In the genomic region with DNA sequence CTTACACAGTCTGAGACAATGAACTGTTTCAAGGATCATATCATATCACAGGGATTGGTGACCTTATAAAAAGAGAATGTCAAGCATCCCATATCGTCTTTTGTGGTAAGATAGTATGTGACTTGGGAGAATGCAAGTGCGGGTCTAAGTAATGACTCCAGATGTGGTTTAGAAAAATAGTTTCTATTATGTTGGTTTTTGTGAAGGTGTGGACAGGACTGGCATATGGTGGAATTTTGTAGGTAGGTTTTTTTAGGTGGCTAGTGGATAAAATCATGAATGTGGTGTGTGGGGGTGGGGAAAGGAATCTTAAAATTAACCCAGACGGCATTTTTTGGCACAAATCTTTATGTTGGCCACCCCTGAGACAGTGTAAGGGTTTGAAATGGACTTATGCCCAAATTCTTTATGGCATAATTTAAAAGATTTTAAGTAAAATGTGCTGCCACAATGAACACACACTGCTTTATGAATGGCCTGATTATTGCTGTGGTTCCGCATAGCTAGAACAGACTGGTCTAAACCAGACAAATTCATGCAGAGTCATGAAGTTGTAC, we compare ENCODE assay signal across 15 cellular contexts.
DNase-seq lines count a peak whose midpoint lies in the region; ATAC-seq, FAIRE-seq and TF ChIP-seq lines count a peak whose summit lies in the region.
"Had no signal": no experiment of that assay in that cellular context is flagged by ENCODE, and none has a peak within 500 bp of the region (broad histone marks: within the 10 kb centered on the region; RNA-seq: fewer than 3 reads in every experiment).

No MANE protein-coding gene starts in this region.

- ATAC-seq in HG03095 (IDR thresholded peaks at IDR 0.05; ENCODE audit: unreplicated experiment) = no peak
- ATAC-seq: activated CD8-positive, alpha-beta memory T cell treated with anti-CD3 and anti-CD28 coated beads, Interleukin-2, amount 10 ng/mL, durations not matched to agents 7 days and 5 days; K562 had no signal

- no peaks in the 10 kb centered on the region for H4K20me1 ChIP-seq in mammary epithelial cell (ENCODE audit: insufficient read depth, low read length)

- peak overlapping the region; percentile 58 for H3K4me2 ChIP-seq in mammary epithelial cell (ENCODE audit: insufficient read depth, low read depth, low read length)

- TF ChIP-seq POLR2A in breast epithelium (IDR thresholded peaks at IDR 0.05) = no peak

- H3K27me3 ChIP-seq in mammary epithelial cell (ENCODE audit: insufficient read depth, low read length) = no peaks in the 10 kb centered on the region
- no peaks in the 10 kb centered on the region for H3K27me3 ChIP-seq in breast epithelium
- no peaks in the 10 kb centered on the region for H3K27me3 ChIP-seq in adipocyte (replicated peaks; ENCODE audit: control insufficient read depth, insufficient read depth, low read length)
- H3K27me3 ChIP-seq: tibial nerve had no signal

- FAIRE-seq in urothelium cell line (lab: Jason Lieb, UNC) = peak; percentile 78
- FAIRE-seq: A204.1, K562 had no signal

- H3K4me1 ChIP-seq in mammary epithelial cell (ENCODE audit: insufficient read depth, low read length) (peaks cover 32% of the 10 kb centered on the region), breast epithelium (no peaks in the 10 kb centered on the region), adipocyte (ENCODE audit: control insufficient read depth, insufficient read depth, low read length) (no peaks in the 10 kb centered on the region)
- H3K4me1 ChIP-seq: HAP-1 had no signal

- dilution Hi-C loops in mammary epithelial cell (cut with HindIII; ENCODE audit: low sequenced_read_pairs) = no loop called here

- H3K9me3 ChIP-seq in mammary epithelial cell (replicated peaks; ENCODE audit: insufficient read depth, low read length) = no peaks in the 10 kb centered on the region
- peaks cover 5% of the 10 kb centered on the region in 2 donors for H3K9me3 ChIP-seq in breast epithelium
- H3K9me3 ChIP-seq in adipocyte (ENCODE audit: control insufficient read depth, low read length) = no peaks in the 10 kb centered on the region
- H3K9me3 ChIP-seq: HAP-1 had no signal

- H2AFZ ChIP-seq in mammary epithelial cell (ENCODE audit: low read depth, low read length) = peak overlapping the region; percentile 86

- TF ChIP-seq CTCF in mammary epithelial cell (conservative IDR thresholded peaks at IDR 0.05 in 1 of 2, IDR thresholded peaks at IDR 0.05 in 1 of 2; ENCODE audit: extremely low read depth in 1 of 2, insufficient read depth in 1 of 2, low read depth in 1 of 2, low read length in 2 of 2) (no peak), breast epithelium (IDR thresholded peaks at IDR 0.05) (no peak), GM13976 (IDR thresholded peaks at IDR 0.05; ENCODE audit: borderline replicate concordance, control extremely low read depth, extremely low read depth, insufficient read depth, missing control alignments) (no peak)

- 6% methylated on average over 4 of the region's 4 CpGs for WGBS in mammary epithelial cell (ENCODE audit: low coverage, missing lambda C conversion rate)

- in situ Hi-C loops in mammary epithelial cell (cut with MboI; ENCODE audit: low sequenced_read_pairs in 2 of 2) (no loop called here), GM13976 (cut with MboI; ENCODE audit: low sequenced_read_pairs, unreplicated experiment) (no loop called here)

- DNase-seq in mammary epithelial cell = peak; percentile 67
- no peak for DNase-seq in breast epithelium (ENCODE audit: low spot score in 2 of 2)
- DNase-seq in adipocyte (ENCODE audit: low read depth) = peak; percentile 48
- peak; percentile 57 for DNase-seq in kidney glomerular epithelial cell (lab: John Stamatoyannopoulos, UW)
- DNase-seq in urothelium cell line (ENCODE audit: low spot score) = peak; percentile 69
- no peak for DNase-seq in GM13976 (ENCODE audit: low spot score)
- no peak for DNase-seq in stimulated activated CD4-positive, alpha-beta T cell treated with anti-CD3 and anti-CD28 coated beads, Interleukin-2, amount 100 ng/mL, for 24 hours
- DNase-seq: activated CD8-positive, alpha-beta memory T cell treated with anti-CD3 and anti-CD28 coated beads, Interleukin-2, amount 10 ng/mL, durations not matched to agents 7 days and 5 days; DMS79; NCI-H2171 had no signal

- intact Hi-C loops in mammary epithelial cell (cut with micrococcal nuclease) = no loop called here
- intact Hi-C loops in breast epithelium (cut with DNase I; ENCODE audit: low total_unique reads) = no loop called here

- H3K9ac ChIP-seq in mammary epithelial cell (ENCODE audit: insufficient read depth, low read length) (no peak overlapping the region), adipocyte (ENCODE audit: low read length) (no peak overlapping the region)

- H3K4me3 ChIP-seq in mammary epithelial cell (replicated peaks in 1 of 3; ENCODE audit: insufficient read depth in 1 of 3, low read depth in 2 of 3, low read length in 3 of 3) (no peak overlapping the region), breast epithelium (no peak overlapping the region), adipocyte (ENCODE audit: low read length) (no peak overlapping the region)
- H3K4me3 ChIP-seq: HAP-1, K562, tibial nerve had no signal

- H3K27ac ChIP-seq in mammary epithelial cell (ENCODE audit: insufficient read depth, low read depth, low read length) (peak overlapping the region; percentile 55), breast epithelium (no peak overlapping the region)
- H3K27ac ChIP-seq: tibial nerve had no signal

- no peaks in the 10 kb centered on the region for H3K79me2 ChIP-seq in mammary epithelial cell (ENCODE audit: insufficient read depth, low read length)

- CTCF ChIA-PET in mammary epithelial cell (lab: Charles Lee; ENCODE audit: low non-redundant PET) = interaction anchor here (0.6 kb wide), 1 partner anchor 875 kb away, joined by 3 read pairs; no protein-coding TSS in a partner anchor

- H3K36me3 ChIP-seq in mammary epithelial cell (ENCODE audit: insufficient read depth, low read length) = no peaks in the 10 kb centered on the region
- no peaks in the 10 kb centered on the region for H3K36me3 ChIP-seq in breast epithelium
- H3K36me3 ChIP-seq in adipocyte (ENCODE audit: control insufficient read depth, insufficient read depth, low read length, severe bottlenecking) = no peaks in the 10 kb centered on the region
- H3K36me3 ChIP-seq: HAP-1, tibial nerve had no signal

- no TSS peak for BruUV-seq in mammary epithelial cell (replicated peaks; lab: Mats Ljungman, UMichigan)

Comparison
In these comparisons a context has a peak if more than half of its experiments do, and no peak if none do; other contexts are left out.
1. DNase-seq: peak in mammary epithelial cell (single experiment), adipocyte (single experiment), kidney glomerular epithelial cell (single experiment) and urothelium cell line (single experiment); none in breast epithelium (0 of 2), GM13976 (single experiment) and stimulated activated CD4-positive, alpha-beta T cell treated with anti-CD3 and anti-CD28 coated beads, Interleukin-2, amount 100 ng/mL, for 24 hours (0 of 2).